ENCODE assay signal across 1 cellular context in the genomic region with DNA sequence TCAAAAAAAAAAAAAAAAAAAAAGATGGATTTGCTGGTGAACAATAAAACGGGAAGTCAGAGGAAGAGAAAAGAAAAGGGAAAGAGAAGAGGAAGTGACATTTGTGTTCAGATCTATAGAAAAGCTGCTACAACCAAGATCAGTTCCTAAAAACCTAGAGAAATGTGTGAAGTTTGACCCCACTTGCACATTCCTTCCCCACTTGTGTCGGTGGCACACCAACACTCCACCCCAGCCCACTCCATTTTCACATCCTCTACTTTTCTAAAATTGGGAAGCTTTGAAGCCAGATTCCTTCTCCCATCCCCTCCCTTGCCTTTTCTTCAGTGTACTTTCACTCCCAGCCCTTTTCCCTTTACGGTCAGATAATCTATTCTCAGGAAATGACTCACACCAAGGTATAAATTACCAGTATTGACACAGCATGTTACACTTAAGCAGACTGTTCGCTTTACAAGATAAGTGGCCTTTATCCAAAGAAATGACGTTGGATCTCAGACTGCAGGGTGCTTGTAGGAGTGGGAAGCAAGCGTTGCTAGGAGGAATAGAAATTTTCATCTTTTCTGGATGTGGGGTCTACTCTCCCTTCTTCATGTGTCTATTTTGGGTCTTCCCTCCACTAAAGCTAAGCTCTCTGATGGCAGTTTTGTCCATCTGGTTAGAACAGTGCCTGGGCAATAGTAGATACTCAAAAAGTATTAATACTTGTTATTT.
A peak's percentile ranks its signal among the peaks of the same experiment; 100 is the strongest.
TF ChIP-seq lines count a peak whose summit lies in the region.

No MANE protein-coding gene starts in this region.

TF ChIP-seq in HCT116, 20 proteins besides CTCF, POLR2A, EP300 and RAD21 (continued from another document):
- TF ChIP-seq, protein P1, sequence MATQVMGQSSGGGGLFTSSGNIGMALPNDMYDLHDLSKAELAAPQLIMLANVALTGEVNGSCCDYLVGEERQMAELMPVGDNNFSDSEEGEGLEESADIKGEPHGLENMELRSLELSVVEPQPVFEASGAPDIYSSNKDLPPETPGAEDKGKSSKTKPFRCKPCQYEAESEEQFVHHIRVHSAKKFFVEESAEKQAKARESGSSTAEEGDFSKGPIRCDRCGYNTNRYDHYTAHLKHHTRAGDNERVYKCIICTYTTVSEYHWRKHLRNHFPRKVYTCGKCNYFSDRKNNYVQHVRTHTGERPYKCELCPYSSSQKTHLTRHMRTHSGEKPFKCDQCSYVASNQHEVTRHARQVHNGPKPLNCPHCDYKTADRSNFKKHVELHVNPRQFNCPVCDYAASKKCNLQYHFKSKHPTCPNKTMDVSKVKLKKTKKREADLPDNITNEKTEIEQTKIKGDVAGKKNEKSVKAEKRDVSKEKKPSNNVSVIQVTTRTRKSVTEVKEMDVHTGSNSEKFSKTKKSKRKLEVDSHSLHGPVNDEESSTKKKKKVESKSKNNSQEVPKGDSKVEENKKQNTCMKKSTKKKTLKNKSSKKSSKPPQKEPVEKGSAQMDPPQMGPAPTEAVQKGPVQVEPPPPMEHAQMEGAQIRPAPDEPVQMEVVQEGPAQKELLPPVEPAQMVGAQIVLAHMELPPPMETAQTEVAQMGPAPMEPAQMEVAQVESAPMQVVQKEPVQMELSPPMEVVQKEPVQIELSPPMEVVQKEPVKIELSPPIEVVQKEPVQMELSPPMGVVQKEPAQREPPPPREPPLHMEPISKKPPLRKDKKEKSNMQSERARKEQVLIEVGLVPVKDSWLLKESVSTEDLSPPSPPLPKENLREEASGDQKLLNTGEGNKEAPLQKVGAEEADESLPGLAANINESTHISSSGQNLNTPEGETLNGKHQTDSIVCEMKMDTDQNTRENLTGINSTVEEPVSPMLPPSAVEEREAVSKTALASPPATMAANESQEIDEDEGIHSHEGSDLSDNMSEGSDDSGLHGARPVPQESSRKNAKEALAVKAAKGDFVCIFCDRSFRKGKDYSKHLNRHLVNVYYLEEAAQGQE (IDR thresholded peaks at IDR 0.05; ENCODE audit: low read depth): no peak
- TF ChIP-seq SIN3A (IDR thresholded peaks at IDR 0.05; ENCODE audit: low read depth) (peak; percentile 40; the same call in 1 of the 2 replicates), JUND (IDR thresholded peaks at IDR 0.05) (peak; percentile 94), EZH2phosphoT487 (IDR thresholded peaks at IDR 0.05; ENCODE audit: borderline replicate concordance) (no peak), CBX3 (IDR thresholded peaks at IDR 0.05; ENCODE audit: low read depth) (peak; percentile 85; the same call in 1 of the 2 replicates), SP1 (IDR thresholded peaks at IDR 0.05; ENCODE audit: low read depth) (peak; percentile 93), CEBPB (IDR thresholded peaks at IDR 0.05; ENCODE audit: low read depth) (peak; percentile 82), SRF (IDR thresholded peaks at IDR 0.05; ENCODE audit: low read depth) (peak; percentile 93), EZH2 (IDR thresholded peaks at IDR 0.05) (no peak), YY1 (IDR thresholded peaks at IDR 0.05; ENCODE audit: extremely low read depth, insufficient replicate concordance, low read depth, low read length) (no peak)
- TF ChIP-seq, protein P2, sequence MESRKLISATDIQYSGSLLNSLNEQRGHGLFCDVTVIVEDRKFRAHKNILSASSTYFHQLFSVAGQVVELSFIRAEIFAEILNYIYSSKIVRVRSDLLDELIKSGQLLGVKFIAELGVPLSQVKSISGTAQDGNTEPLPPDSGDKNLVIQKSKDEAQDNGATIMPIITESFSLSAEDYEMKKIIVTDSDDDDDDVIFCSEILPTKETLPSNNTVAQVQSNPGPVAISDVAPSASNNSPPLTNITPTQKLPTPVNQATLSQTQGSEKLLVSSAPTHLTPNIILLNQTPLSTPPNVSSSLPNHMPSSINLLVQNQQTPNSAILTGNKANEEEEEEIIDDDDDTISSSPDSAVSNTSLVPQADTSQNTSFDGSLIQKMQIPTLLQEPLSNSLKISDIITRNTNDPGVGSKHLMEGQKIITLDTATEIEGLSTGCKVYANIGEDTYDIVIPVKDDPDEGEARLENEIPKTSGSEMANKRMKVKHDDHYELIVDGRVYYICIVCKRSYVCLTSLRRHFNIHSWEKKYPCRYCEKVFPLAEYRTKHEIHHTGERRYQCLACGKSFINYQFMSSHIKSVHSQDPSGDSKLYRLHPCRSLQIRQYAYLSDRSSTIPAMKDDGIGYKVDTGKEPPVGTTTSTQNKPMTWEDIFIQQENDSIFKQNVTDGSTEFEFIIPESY (IDR thresholded peaks at IDR 0.05; ENCODE audit: extremely low read depth, insufficient replicate concordance, low read length): peak; percentile 33
